In the genomic region with DNA sequence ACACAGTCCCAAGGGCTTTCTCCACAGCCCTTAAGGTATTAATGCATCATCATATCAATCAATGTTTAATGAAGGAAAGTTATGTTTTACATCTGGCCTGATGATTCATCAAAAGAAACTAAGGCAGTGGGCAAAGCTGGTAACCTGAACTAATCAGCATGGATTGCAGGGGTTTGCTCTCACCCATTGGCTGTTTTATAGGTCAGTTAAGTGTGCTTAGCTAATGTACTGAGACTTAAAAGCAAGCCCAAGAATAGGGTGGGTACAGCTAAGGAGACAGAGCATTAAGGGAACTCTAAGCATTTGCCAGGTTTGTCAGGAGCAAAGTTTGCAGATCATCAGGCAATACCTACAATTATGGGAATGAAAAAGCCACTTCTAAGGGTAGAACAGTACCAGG, we compare ENCODE assay signal across 15 cellular contexts.
DNase-seq lines count a peak whose midpoint lies in the region; FAIRE-seq and TF ChIP-seq lines count a peak whose summit lies in the region.
"Had no signal": no experiment of that assay in that cellular context is flagged by ENCODE, and none has a peak within 500 bp of the region (broad histone marks: within the 10 kb centered on the region; RNA-seq: fewer than 3 reads in every experiment).

No MANE protein-coding gene starts in this region.

- CTCF ChIA-PET in H1 (lab: Charles Lee; ENCODE audit: partially characterized antibody), result no interaction called here

- no peak overlapping the region for H4K8ac ChIP-seq in H1 (ENCODE audit: extremely low read depth, insufficient read depth, low read length)

- H2BK5ac ChIP-seq in H1 (ENCODE audit: low read depth, low read length), result no peak overlapping the region

- no peaks in the 10 kb centered on the region for H3K79me1 ChIP-seq in H1 (ENCODE audit: low read depth, low read length)

- H2AK5ac ChIP-seq in H1 (ENCODE audit: low read depth, low read length), result no peak overlapping the region

- no peaks in the 10 kb centered on the region for H4K20me1 ChIP-seq in H1 (replicated peaks in 1 of 2; ENCODE audit: control insufficient read depth in 1 of 2, insufficient read depth in 2 of 2, low read length in 2 of 2)
- H4K20me1 ChIP-seq: BLaER1 had no signal

- H3K9ac ChIP-seq in H1 (replicated peaks in 1 of 4; ENCODE audit: extremely low read depth in 1 of 4, low read depth in 3 of 4, low read length in 3 of 4), result no peak overlapping the region
- H3K9ac ChIP-seq: BLaER1 had no signal

- H4K5ac ChIP-seq in H1 (ENCODE audit: insufficient read length, low read depth, low read length), result no peak overlapping the region

- H3K18ac ChIP-seq in H1 (ENCODE audit: extremely low read depth, low read length), result no peak overlapping the region

- no peak for TF ChIP-seq POLR2A in H1 (IDR thresholded peaks at IDR 0.05; ENCODE audit: control extremely low read depth in 1 of 2, low read depth in 2 of 2, low read length in 2 of 2)

- no peak overlapping the region for H2BK12ac ChIP-seq in H1 (ENCODE audit: low read depth, low read length)

- TF ChIP-seq CTCF in H1 (IDR thresholded peaks at IDR 0.05; ENCODE audit: control extremely low read depth in 1 of 3, insufficient read depth in 1 of 3, low read depth in 1 of 3, low read length in 3 of 3), result no peak

- H2BK20ac ChIP-seq in H1 (ENCODE audit: low read length), result no peak overlapping the region

- no peak for TF ChIP-seq RAD21 in H1 (IDR thresholded peaks at IDR 0.05 in 1 of 2, conservative IDR thresholded peaks at IDR 0.05 in 1 of 2; ENCODE audit: low read depth in 2 of 2, low read length in 2 of 2)

- no peaks in the 10 kb centered on the region for H3K23me2 ChIP-seq in H1 (ENCODE audit: low read depth, low read length)

- POLR2A ChIA-PET in H1 (lab: Charles Lee; ENCODE audit: partially characterized antibody), result no interaction called here

- H3K4me1 ChIP-seq in H1 (replicated peaks in 1 of 4; ENCODE audit: control insufficient read depth in 3 of 4, insufficient read depth in 4 of 4, low read length in 3 of 4), result no peaks in the 10 kb centered on the region
- H3K4me1 ChIP-seq: BLaER1 had no signal

- H3K56ac ChIP-seq in H1 (replicated peaks; ENCODE audit: insufficient read length, low read depth, low read length), result no peak overlapping the region

- no peaks in the 10 kb centered on the region for H3K79me2 ChIP-seq in H1 (ENCODE audit: control insufficient read depth in 1 of 2, insufficient read depth in 2 of 2, low read length in 2 of 2)

- TF ChIP-seq EP300 in H1 (IDR thresholded peaks at IDR 0.05; ENCODE audit: borderline replicate concordance in 1 of 2, low read depth in 2 of 2, low read length in 2 of 2), result no peak

- no peak overlapping the region for H3K14ac ChIP-seq in H1 (ENCODE audit: insufficient read length)

- H4K91ac ChIP-seq in H1 (replicated peaks; ENCODE audit: insufficient read length, low read length), result no peak overlapping the region

- no peaks in the 10 kb centered on the region for H3K9me3 ChIP-seq in H1 (ENCODE audit: insufficient read depth in 2 of 2, low read depth in 1 of 2, low read length in 1 of 2)
- H3K9me3 ChIP-seq: BLaER1 had no signal

- H3K36me3 ChIP-seq in H1 (ENCODE audit: control insufficient read depth in 2 of 4, insufficient read depth in 4 of 4, low read length in 3 of 4), result no peaks in the 10 kb centered on the region
- H3K36me3 ChIP-seq: BLaER1 had no signal

- H3K4me3 ChIP-seq in H1 (ENCODE audit: extremely low read depth in 1 of 4, insufficient read depth in 2 of 4, low read depth in 3 of 4, low read length in 4 of 4), result no peak overlapping the region
- H3K4me3 ChIP-seq: BLaER1 had no signal

- peak overlapping the region; percentile 95; the same call in 1 of the 2 replicates for H2AFZ ChIP-seq in H1 (ENCODE audit: low read length)

- DNase-seq in NCI-H82 (lab: John Stamatoyannopoulos, UW), result peak; percentile 18
- no peak for DNase-seq in NCI-H82 treated with DMSO at 0.1 percent for 48 hours (lab: John Stamatoyannopoulos, UW; ENCODE audit: unreplicated experiment)
- no peak for DNase-seq in H1 (ENCODE audit: low read depth in 1 of 2, low spot score in 2 of 2)
- peak; percentile 37 for DNase-seq in kidney tubule cell (ENCODE audit: low spot score)
- no peak for DNase-seq in activated CD4-positive, alpha-beta T cell treated with anti-CD3 and anti-CD28 coated beads for 4 hours
- DNase-seq in ecto neural progenitor cell (ENCODE audit: low spot score), result no peak
- no peak for DNase-seq in foreskin melanocyte
- DNase-seq: 8988T, AML-193, DND-41, GDM1, IMR-90 had no signal

- H3K4ac ChIP-seq in H1 (replicated peaks; ENCODE audit: insufficient read length, low read depth, low read length), result no peak overlapping the region

- H3K27ac ChIP-seq in H1 (ENCODE audit: low read depth, low read length), result no peak overlapping the region
- H3K27ac ChIP-seq: BLaER1 had no signal

- no peak overlapping the region for H2BK120ac ChIP-seq in H1 (replicated peaks; ENCODE audit: low read depth, low read length)

- H3K23ac ChIP-seq in H1 (ENCODE audit: insufficient read length), result no peak overlapping the region

- peak; percentile 7 for FAIRE-seq in H1 (lab: Jason Lieb, UNC)
- FAIRE-seq: GM12892, H54 had no signal

- no peaks in the 10 kb centered on the region for H3K27me3 ChIP-seq in H1 (replicated peaks in 1 of 4; ENCODE audit: control insufficient read depth in 3 of 4, extremely low read depth in 1 of 4, insufficient read depth in 3 of 4, low read length in 3 of 4)
- H3K27me3 ChIP-seq: BLaER1 had no signal

- no peak overlapping the region for H2BK15ac ChIP-seq in H1 (ENCODE audit: low read length)

- no peak overlapping the region for H3K4me2 ChIP-seq in H1 (ENCODE audit: insufficient read depth in 1 of 2, low read depth in 2 of 2, low read length in 2 of 2)
- H3K4me2 ChIP-seq: BLaER1 had no signal

TF ChIP-seq in H1, 55 proteins besides CTCF, POLR2A, EP300 and RAD21:
- TF ChIP-seq SP1 (IDR thresholded peaks at IDR 0.05; ENCODE audit: low read depth, low read length), result 0 out of 2 replicates have a peak, but pooled peaks have one; percentile 42
- TF ChIP-seq YY1 (IDR thresholded peaks at IDR 0.05; ENCODE audit: low read depth, low read length), result no peak

Comparison
In these comparisons a context has a peak if more than half of its experiments do, and no peak if none do; other contexts are left out.
1. DNase-seq: peak in NCI-H82 (single experiment) and kidney tubule cell (single experiment); none in NCI-H82 treated with DMSO at 0.1 percent for 48 hours (single experiment), H1 (0 of 2), activated CD4-positive, alpha-beta T cell treated with anti-CD3 and anti-CD28 coated beads for 4 hours (0 of 2), ecto neural progenitor cell (single experiment) and foreskin melanocyte (single experiment).